In genomic region chr9:134597041-134597913, GRCh38 we compare ENCODE assay signal across 1 cellular context.
TF ChIP-seq lines count a peak whose summit lies in the region.

No MANE protein-coding gene starts in this region.

TF ChIP-seq in GM23338, 12 proteins besides CTCF, POLR2A, EP300 and RAD21 (continued from another document):
- no peak for TF ChIP-seq REST (IDR thresholded peaks at IDR 0.05; ENCODE audit: unreplicated experiment)
- TF ChIP-seq ZNF462 (CRISPR knock-in tag; IDR thresholded peaks at IDR 0.05) = no peak
- no peak for TF ChIP-seq ZNF114 (CRISPR knock-in tag; IDR thresholded peaks at IDR 0.05)
- TF ChIP-seq CREB1 (CRISPR knock-in tag; IDR thresholded peaks at IDR 0.05; ENCODE audit: low read depth) = no peak
- TF ChIP-seq JUNB (IDR thresholded peaks at IDR 0.05; ENCODE audit: unreplicated experiment) = no peak
- no peak for TF ChIP-seq EZH2phosphoT487 (IDR thresholded peaks at IDR 0.05; ENCODE audit: unreplicated experiment)
- no peak for TF ChIP-seq STAT1 (IDR thresholded peaks at IDR 0.05; ENCODE audit: unreplicated experiment)
- no peak for TF ChIP-seq POLR2AphosphoS5 (IDR thresholded peaks at IDR 0.05; ENCODE audit: low read depth)
